ENCODE assay signal across 29 cellular contexts in the genomic region with DNA sequence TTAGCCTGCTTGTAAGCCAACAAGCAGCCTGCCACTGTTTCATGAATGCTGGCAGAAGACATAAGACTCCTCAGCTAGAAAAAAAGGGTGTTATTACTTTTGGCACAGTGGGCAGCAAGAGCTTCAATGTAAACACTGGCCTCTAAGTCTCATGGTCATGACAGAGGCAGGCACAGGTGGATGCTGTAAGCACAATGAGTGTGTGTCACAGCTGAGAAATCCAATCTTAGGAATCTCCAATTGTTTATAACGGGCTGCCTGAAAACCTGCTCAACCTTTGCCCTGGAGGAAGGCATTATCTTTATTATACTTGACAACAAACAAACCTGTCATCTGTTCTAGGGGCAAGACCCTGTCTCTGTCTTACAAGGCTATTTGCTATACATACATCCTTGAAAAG.
"Had no signal": no experiment of that assay in that cellular context is flagged by ENCODE, and none has a peak within 500 bp of the region (broad histone marks: within the 10 kb centered on the region; RNA-seq: fewer than 3 reads in every experiment).

No MANE protein-coding gene starts in this region.

- H3K4me1 ChIP-seq: esophagus muscularis mucosa, foreskin keratinocyte, gastroesophageal sphincter, heart left ventricle, lower lobe of right lung, psoas muscle, sigmoid colon, testis, tibial artery had no signal

- H3K27ac ChIP-seq: coronary artery, esophagus muscularis mucosa, foreskin keratinocyte, gastroesophageal sphincter, heart left ventricle, lower lobe of right lung, ovary, psoas muscle, sigmoid colon, testis, tibial artery had no signal

- H3K4me3 ChIP-seq: coronary artery, esophagus muscularis mucosa, gastroesophageal sphincter, heart left ventricle, lower lobe of right lung, ovary, psoas muscle, sigmoid colon, testis, tibial artery had no signal

- H3K9me3 ChIP-seq: esophagus muscularis mucosa, gastroesophageal sphincter, heart left ventricle, lower lobe of right lung, ovary, psoas muscle, sigmoid colon, testis, tibial artery had no signal

- H3K36me3 Mint-ChIP-seq: naive thymus-derived CD8-positive, alpha-beta T cell; stimulated activated memory B cell treated with anti-CD40 and anti-IgM and Interleukin-4, amounts not matched to agents 10 μg/mL and 1 μg/mL and 100 μg/mL, for 72 hours; type B pancreatic cell had no signal

- FAIRE-seq: endothelial cell of umbilical vein, islet of Langerhans had no signal

- H3K36me3 ChIP-seq: esophagus muscularis mucosa, gastroesophageal sphincter, heart left ventricle, lower lobe of right lung, ovary, sigmoid colon, tibial artery had no signal

- H3K4me1 Mint-ChIP-seq: naive thymus-derived CD8-positive, alpha-beta T cell; nephron progenitor cell; stimulated activated memory B cell treated with anti-CD40 and anti-IgM and Interleukin-4, amounts not matched to agents 10 μg/mL and 1 μg/mL and 100 μg/mL, for 72 hours had no signal

- H3K27me3 ChIP-seq: esophagus muscularis mucosa, foreskin keratinocyte, gastroesophageal sphincter, heart left ventricle, ovary, sigmoid colon, testis, tibial artery had no signal

- H3K4me3 Mint-ChIP-seq: naive thymus-derived CD8-positive, alpha-beta T cell; nephron progenitor cell; stimulated activated memory B cell treated with anti-CD40 and anti-IgM and Interleukin-4, amounts not matched to agents 10 μg/mL and 1 μg/mL and 100 μg/mL, for 72 hours; type B pancreatic cell had no signal

- H3K27me3 Mint-ChIP-seq: naive thymus-derived CD8-positive, alpha-beta T cell; stimulated activated memory B cell treated with anti-CD40 and anti-IgM and Interleukin-4, amounts not matched to agents 10 μg/mL and 1 μg/mL and 100 μg/mL, for 72 hours; type B pancreatic cell had no signal

- ATAC-seq: foreskin keratinocyte; gastroesophageal sphincter; heart left ventricle; left colon; left ventricle myocardium superior; lower lobe of right lung; naive thymus-derived CD8-positive, alpha-beta T cell; psoas muscle; right cardiac atrium; stimulated activated memory B cell treated with anti-CD40 and anti-IgM and Interleukin-4, amounts not matched to agents 10 μg/mL and 1 μg/mL and 100 μg/mL, for 72 hours; stimulated activated naive CD8-positive, alpha-beta T cell treated with anti-CD3 and anti-CD28 coated beads, Interleukin-15, Interleukin-2, amounts not matched to agents 100 U/mL and 50 U/mL, for 24 hours had no signal

- H3K27ac Mint-ChIP-seq: naive thymus-derived CD8-positive, alpha-beta T cell; nephron progenitor cell; stimulated activated memory B cell treated with anti-CD40 and anti-IgM and Interleukin-4, amounts not matched to agents 10 μg/mL and 1 μg/mL and 100 μg/mL, for 72 hours; type B pancreatic cell had no signal

- DNase-seq: dermis blood vessel endothelial cell; effector memory CD4-positive, alpha-beta T cell; foreskin keratinocyte; heart left ventricle; hippocampal formation; kidney glomerular epithelial cell; left colon; left ventricle myocardium superior; lower lobe of right lung; naive thymus-derived CD8-positive, alpha-beta T cell; nephron progenitor cell; occipital lobe; ovary; posterior cingulate gyrus; psoas muscle; right cardiac atrium; sigmoid colon; stimulated activated CD4-positive, alpha-beta T cell treated with anti-CD3 and anti-CD28 coated beads, Interleukin-4, amount 100 ng/mL, for 4 hours; stimulated activated naive CD8-positive, alpha-beta T cell treated with anti-CD3 and anti-CD28 coated beads, Interleukin-15, Interleukin-2, amounts not matched to agents 100 U/mL and 50 U/mL, for 24 hours; substantia nigra; testis; tibial artery had no signal
